In the genomic region with DNA sequence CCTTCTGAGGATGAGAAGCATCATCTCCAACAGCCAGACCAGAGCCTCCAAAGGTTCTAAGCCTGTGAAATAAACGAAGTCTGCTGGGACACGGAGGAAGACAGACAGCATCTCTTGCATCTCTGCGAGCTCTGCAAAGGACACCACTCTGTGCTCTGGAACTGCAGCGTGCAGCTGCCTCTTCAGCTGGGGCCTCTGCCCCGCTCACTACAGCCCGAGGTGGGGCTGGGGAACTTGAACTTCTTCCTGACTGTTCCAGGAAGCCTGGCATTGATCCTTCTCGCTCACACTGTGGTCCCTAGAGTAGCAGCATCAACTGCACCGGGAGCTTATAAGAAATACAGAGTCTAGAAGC, we compare ENCODE assay signal across 9 cellular contexts.
DNase-seq lines count a peak whose midpoint lies in the region; ATAC-seq and TF ChIP-seq lines count a peak whose summit lies in the region.
"Had no signal": no experiment of that assay in that cellular context is flagged by ENCODE, and none has a peak within 500 bp of the region (broad histone marks: within the 10 kb centered on the region; RNA-seq: fewer than 3 reads in every experiment).

No MANE protein-coding gene starts in this region.

- no peak for TF ChIP-seq CTCF in GM13976 (IDR thresholded peaks at IDR 0.05; ENCODE audit: borderline replicate concordance, control extremely low read depth, extremely low read depth, insufficient read depth, missing control alignments)

- DNase-seq in GM13976 (ENCODE audit: low spot score): peak; percentile 55
- DNase-seq in NOMO-1 treated with dmso at 0.1 percent for 144 hours (lab: John Stamatoyannopoulos, UW; ENCODE audit: unreplicated experiment): peak; percentile 1
- no peak for DNase-seq in T-helper 9 cell
- no peak for DNase-seq in activated CD4-positive, alpha-beta T cell treated with anti-CD3 and anti-CD28 coated beads for 1 hour
- DNase-seq in Ammon's horn (ENCODE audit: low spot score): no peak
- DNase-seq in EL: no peak
- DNase-seq: CD4-positive, alpha-beta memory T cell had no signal

- in situ Hi-C loops in GM13976 (cut with MboI; ENCODE audit: low sequenced_read_pairs, unreplicated experiment): no loop called here

- ATAC-seq in GM19455 (IDR thresholded peaks at IDR 0.05; ENCODE audit: unreplicated experiment) (peak; percentile 61), HG02973 (IDR thresholded peaks at IDR 0.05; ENCODE audit: unreplicated experiment) (peak; percentile 49)

Comparison
In these comparisons a context has a peak if more than half of its experiments do, and no peak if none do; other contexts are left out.
1. DNase-seq: peak in GM13976 (single experiment) and NOMO-1 treated with dmso at 0.1 percent for 144 hours (single experiment); none in T-helper 9 cell (single experiment), activated CD4-positive, alpha-beta T cell treated with anti-CD3 and anti-CD28 coated beads for 1 hour (single experiment), Ammon's horn (single experiment) and EL (single experiment).